Comparison of ENCODE assay signal across 1 cellular context in the genomic region with DNA sequence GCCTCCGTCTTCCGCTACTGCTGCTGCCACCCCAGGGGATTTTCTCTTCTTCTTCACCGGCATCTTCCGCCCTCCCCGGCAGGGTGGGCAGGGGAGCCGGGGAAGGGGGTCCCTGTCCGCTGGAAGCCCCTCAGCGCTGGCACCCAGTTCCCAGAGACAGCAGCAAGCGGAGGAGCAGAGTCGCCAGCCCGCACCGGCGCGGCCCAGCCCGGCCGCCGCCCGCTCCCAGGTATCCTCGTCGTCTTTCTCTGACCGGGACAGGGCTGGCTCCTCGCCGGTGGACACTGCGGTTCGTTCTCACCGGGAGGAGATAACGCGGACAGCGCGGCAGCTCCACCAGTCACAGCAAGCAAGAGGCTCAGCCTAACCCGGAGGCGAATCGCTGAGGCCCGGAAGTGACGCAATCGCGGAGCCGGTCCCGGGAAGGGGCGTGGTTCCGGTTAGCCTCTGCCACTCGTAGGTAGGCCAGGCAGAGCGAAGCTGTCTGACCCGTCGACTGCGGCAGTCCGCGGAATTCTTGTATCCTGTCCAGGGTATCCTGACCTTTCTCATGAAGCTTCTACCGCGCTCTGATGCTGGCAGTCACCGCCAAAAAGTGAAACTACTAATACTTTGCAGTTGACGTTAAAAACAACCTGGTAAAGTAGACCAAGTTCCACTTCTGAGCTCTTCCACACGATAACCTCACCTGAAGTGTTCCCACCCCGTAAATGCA.
TF ChIP-seq lines count a peak whose summit lies in the region.

Gene DCUN1D5, minus strand, starts transcription at position 351 of the 715 bp plus-strand sequence. Its CDS starts 288 bp downstream, at position 63.

TF ChIP-seq in HepG2, 621 proteins besides CTCF, POLR2A, EP300 and RAD21 (continued from another document and continues in another):
- TF ChIP-seq ZHX2 (IDR thresholded peaks at IDR 0.05; ENCODE audit: low read depth) = peak; percentile 71
- TF ChIP-seq ZHX2 (CRISPR knock-in tag; IDR thresholded peaks at IDR 0.05; ENCODE audit: borderline replicate concordance) = no peak
- no peak for TF ChIP-seq PAF1 (CRISPR knock-in tag; IDR thresholded peaks at IDR 0.05)
- TF ChIP-seq, protein P1, sequence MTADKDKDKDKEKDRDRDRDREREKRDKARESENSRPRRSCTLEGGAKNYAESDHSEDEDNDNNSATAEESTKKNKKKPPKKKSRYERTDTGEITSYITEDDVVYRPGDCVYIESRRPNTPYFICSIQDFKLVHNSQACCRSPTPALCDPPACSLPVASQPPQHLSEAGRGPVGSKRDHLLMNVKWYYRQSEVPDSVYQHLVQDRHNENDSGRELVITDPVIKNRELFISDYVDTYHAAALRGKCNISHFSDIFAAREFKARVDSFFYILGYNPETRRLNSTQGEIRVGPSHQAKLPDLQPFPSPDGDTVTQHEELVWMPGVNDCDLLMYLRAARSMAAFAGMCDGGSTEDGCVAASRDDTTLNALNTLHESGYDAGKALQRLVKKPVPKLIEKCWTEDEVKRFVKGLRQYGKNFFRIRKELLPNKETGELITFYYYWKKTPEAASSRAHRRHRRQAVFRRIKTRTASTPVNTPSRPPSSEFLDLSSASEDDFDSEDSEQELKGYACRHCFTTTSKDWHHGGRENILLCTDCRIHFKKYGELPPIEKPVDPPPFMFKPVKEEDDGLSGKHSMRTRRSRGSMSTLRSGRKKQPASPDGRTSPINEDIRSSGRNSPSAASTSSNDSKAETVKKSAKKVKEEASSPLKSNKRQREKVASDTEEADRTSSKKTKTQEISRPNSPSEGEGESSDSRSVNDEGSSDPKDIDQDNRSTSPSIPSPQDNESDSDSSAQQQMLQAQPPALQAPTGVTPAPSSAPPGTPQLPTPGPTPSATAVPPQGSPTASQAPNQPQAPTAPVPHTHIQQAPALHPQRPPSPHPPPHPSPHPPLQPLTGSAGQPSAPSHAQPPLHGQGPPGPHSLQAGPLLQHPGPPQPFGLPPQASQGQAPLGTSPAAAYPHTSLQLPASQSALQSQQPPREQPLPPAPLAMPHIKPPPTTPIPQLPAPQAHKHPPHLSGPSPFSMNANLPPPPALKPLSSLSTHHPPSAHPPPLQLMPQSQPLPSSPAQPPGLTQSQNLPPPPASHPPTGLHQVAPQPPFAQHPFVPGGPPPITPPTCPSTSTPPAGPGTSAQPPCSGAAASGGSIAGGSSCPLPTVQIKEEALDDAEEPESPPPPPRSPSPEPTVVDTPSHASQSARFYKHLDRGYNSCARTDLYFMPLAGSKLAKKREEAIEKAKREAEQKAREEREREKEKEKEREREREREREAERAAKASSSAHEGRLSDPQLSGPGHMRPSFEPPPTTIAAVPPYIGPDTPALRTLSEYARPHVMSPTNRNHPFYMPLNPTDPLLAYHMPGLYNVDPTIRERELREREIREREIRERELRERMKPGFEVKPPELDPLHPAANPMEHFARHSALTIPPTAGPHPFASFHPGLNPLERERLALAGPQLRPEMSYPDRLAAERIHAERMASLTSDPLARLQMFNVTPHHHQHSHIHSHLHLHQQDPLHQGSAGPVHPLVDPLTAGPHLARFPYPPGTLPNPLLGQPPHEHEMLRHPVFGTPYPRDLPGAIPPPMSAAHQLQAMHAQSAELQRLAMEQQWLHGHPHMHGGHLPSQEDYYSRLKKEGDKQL (CRISPR knock-in tag; IDR thresholded peaks at IDR 0.05; ENCODE audit: low read depth) = 0 out of 2 replicates have a peak, but pooled peaks have one; percentile 46
- TF ChIP-seq ZNF550 (CRISPR knock-in tag; IDR thresholded peaks at IDR 0.05; ENCODE audit: borderline replicate concordance) = no peak
- TF ChIP-seq YEATS2 (CRISPR knock-in tag; IDR thresholded peaks at IDR 0.05; ENCODE audit: borderline replicate concordance) = peak; percentile 85; the same call in 1 of the 2 replicates
- TF ChIP-seq ZNF572 (CRISPR knock-in tag; IDR thresholded peaks at IDR 0.05) = no peak
- no peak for TF ChIP-seq IKZF1 (IDR thresholded peaks at IDR 0.05)
- peak; percentile 80 for TF ChIP-seq SP2 (CRISPR knock-in tag; IDR thresholded peaks at IDR 0.05)
- TF ChIP-seq ZNF782 (CRISPR knock-in tag; IDR thresholded peaks at IDR 0.05; ENCODE audit: borderline replicate concordance) = no peak
- no peak for TF ChIP-seq NCOR1 (IDR thresholded peaks at IDR 0.05; ENCODE audit: borderline replicate concordance, low read length)
- no peak for TF ChIP-seq STAG1 (CRISPR knock-in tag; IDR thresholded peaks at IDR 0.05)
- TF ChIP-seq EHMT2 (IDR thresholded peaks at IDR 0.05; ENCODE audit: borderline replicate concordance, low read depth, low read length) = no peak
- 0 out of 2 replicates have a peak, but pooled peaks have one; percentile 32 for TF ChIP-seq TMF1 (CRISPR knock-in tag; IDR thresholded peaks at IDR 0.05; ENCODE audit: low read depth)
- TF ChIP-seq TBP (CRISPR knock-in tag; IDR thresholded peaks at IDR 0.05) = no peak
- TF ChIP-seq, protein P2, sequence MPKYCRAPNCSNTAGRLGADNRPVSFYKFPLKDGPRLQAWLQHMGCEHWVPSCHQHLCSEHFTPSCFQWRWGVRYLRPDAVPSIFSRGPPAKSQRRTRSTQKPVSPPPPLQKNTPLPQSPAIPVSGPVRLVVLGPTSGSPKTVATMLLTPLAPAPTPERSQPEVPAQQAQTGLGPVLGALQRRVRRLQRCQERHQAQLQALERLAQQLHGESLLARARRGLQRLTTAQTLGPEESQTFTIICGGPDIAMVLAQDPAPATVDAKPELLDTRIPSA (CRISPR knock-in tag; IDR thresholded peaks at IDR 0.05; ENCODE audit: borderline replicate concordance) = no peak
- no peak for TF ChIP-seq NFE2L2 (IDR thresholded peaks at IDR 0.05; ENCODE audit: low read length)
- TF ChIP-seq HOXA5 (CRISPR knock-in tag; IDR thresholded peaks at IDR 0.05) = peak; percentile 86; the same call in 1 of the 2 replicates
- no peak for TF ChIP-seq GPN1 (CRISPR knock-in tag; IDR thresholded peaks at IDR 0.05; ENCODE audit: borderline replicate concordance)
- no peak for TF ChIP-seq ZFP62 (CRISPR knock-in tag; IDR thresholded peaks at IDR 0.05)
- TF ChIP-seq ZNF253 (CRISPR knock-in tag; IDR thresholded peaks at IDR 0.05; ENCODE audit: borderline replicate concordance) = no peak
- TF ChIP-seq EZH2 (conservative IDR thresholded peaks at IDR 0.05; ENCODE audit: low read depth, low read length) = no peak
- TF ChIP-seq FOSL1 (CRISPR knock-in tag; IDR thresholded peaks at IDR 0.05; ENCODE audit: borderline replicate concordance) = no peak
- TF ChIP-seq NFKB2 (CRISPR knock-in tag; IDR thresholded peaks at IDR 0.05; ENCODE audit: borderline replicate concordance) = 0 out of 2 replicates have a peak, but pooled peaks have one; percentile 87
- peak; percentile 71; the same call in 1 of the 2 replicates for TF ChIP-seq HDAC1 (CRISPR knock-in tag; IDR thresholded peaks at IDR 0.05)
- TF ChIP-seq, protein P3, sequence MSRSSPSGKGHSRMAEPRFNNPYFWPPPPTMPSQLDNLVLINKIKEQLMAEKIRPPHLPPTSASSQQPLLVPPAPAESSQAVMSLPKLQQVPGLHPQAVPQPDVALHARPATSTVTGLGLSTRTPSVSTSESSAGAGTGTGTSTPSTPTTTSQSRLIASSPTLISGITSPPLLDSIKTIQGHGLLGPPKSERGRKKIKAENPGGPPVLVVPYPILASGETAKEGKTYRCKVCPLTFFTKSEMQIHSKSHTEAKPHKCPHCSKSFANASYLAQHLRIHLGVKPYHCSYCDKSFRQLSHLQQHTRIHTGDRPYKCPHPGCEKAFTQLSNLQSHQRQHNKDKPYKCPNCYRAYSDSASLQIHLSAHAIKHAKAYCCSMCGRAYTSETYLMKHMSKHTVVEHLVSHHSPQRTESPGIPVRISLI (CRISPR knock-in tag; IDR thresholded peaks at IDR 0.05; ENCODE audit: borderline replicate concordance) = no peak; the same call in 1 of the 2 replicates
- TF ChIP-seq PCBP1 (IDR thresholded peaks at IDR 0.05; ENCODE audit: borderline replicate concordance, low read depth, low read length) = no peak
- TF ChIP-seq HINFP (CRISPR knock-in tag; IDR thresholded peaks at IDR 0.05; ENCODE audit: low read depth) = 0 out of 2 replicates have a peak, but pooled peaks have one; percentile 61
- no peak for TF ChIP-seq ZNF530 (CRISPR knock-in tag; IDR thresholded peaks at IDR 0.05; ENCODE audit: low read depth)
- no peak for TF ChIP-seq RAD51 (IDR thresholded peaks at IDR 0.05; ENCODE audit: borderline replicate concordance)
- TF ChIP-seq, protein P4, sequence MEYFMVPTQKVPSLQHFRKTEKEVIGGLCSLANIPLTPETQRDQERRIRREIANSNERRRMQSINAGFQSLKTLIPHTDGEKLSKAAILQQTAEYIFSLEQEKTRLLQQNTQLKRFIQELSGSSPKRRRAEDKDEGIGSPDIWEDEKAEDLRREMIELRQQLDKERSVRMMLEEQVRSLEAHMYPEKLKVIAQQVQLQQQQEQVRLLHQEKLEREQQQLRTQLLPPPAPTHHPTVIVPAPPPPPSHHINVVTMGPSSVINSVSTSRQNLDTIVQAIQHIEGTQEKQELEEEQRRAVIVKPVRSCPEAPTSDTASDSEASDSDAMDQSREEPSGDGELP (IDR thresholded peaks at IDR 0.05; ENCODE audit: borderline replicate concordance, low read depth) = no peak
- no peak for TF ChIP-seq ZNF678 (CRISPR knock-in tag; IDR thresholded peaks at IDR 0.05)
- peak; percentile 60 for TF ChIP-seq ZNF781 (CRISPR knock-in tag; IDR thresholded peaks at IDR 0.05; ENCODE audit: borderline replicate concordance, not compliant biosample characterization)
- no peak for TF ChIP-seq MXD1 (CRISPR knock-in tag; IDR thresholded peaks at IDR 0.05)
- peak; percentile 91 for TF ChIP-seq ZFY (CRISPR knock-in tag; IDR thresholded peaks at IDR 0.05)
- TF ChIP-seq ZNF878 (CRISPR knock-in tag; IDR thresholded peaks at IDR 0.05) = 0 out of 2 replicates have a peak, but pooled peaks have one; percentile 24
- no peak for TF ChIP-seq ZNF570 (CRISPR knock-in tag; IDR thresholded peaks at IDR 0.05; ENCODE audit: borderline replicate concordance)
- no peak for TF ChIP-seq ZNF276 (CRISPR knock-in tag; IDR thresholded peaks at IDR 0.05; ENCODE audit: low read depth)
- TF ChIP-seq SMARCC2 (IDR thresholded peaks at IDR 0.05) = no peak
- TF ChIP-seq ZNF614 (CRISPR knock-in tag; IDR thresholded peaks at IDR 0.05; ENCODE audit: borderline replicate concordance) = no peak; the same call in 1 of the 2 replicates
- no peak for TF ChIP-seq NR2F2 (IDR thresholded peaks at IDR 0.05; ENCODE audit: borderline replicate concordance, low read depth)
- TF ChIP-seq FOXJ3 (CRISPR knock-in tag; IDR thresholded peaks at IDR 0.05; ENCODE audit: borderline replicate concordance) = no peak
